Comparison of ENCODE assay signal across 19 cellular contexts in the genomic region with DNA sequence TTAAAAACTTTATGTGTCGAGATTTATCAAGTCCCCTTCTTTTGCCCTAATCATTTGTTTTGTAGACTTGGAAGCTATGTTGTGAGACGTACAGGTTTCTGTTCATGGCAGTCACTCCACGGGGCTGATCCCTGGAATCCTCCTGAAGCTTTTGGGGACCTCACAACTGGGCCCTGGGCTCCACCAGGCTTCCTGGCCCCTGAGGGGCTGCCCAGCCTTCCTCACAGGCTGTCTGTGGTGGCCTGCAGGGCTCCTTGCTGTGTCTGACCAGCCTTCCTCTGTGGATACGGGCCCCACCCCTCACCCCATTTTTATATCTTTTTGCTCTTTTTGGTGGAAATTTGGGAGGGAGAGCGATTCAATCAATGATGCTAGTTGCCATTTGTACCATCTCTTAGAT. TPM values are rescaled to one million over a fixed set of nuclear protein-coding genes. Genes with fewer than 3 reads are reported as not detected.
DNase-seq lines count a peak whose midpoint lies in the region; ATAC-seq, FAIRE-seq and TF ChIP-seq lines count a peak whose summit lies in the region.
"Had no signal": no experiment of that assay in that cellular context is flagged by ENCODE, and none has a peak within 500 bp of the region (broad histone marks: within the 10 kb centered on the region; RNA-seq: fewer than 3 reads in every experiment).

No MANE protein-coding gene starts in this region.

- WGBS in K562 (ENCODE audit: insufficient coverage, low coverage, missing lambda C conversion rate) = 6% methylated on average over 5 of the region's 5 CpGs
- WGBS in HepG2 (ENCODE audit: low lambda C conversion rate) = 34% methylated on average over 5 of the region's 5 CpGs

- H3K4me2 ChIP-seq in K562 (ENCODE audit: insufficient read depth, low read length) (peak overlapping the region; percentile 46; the same call in 1 of the 2 replicates), HepG2 (ENCODE audit: low read depth, low read length) (peak overlapping the region; percentile 64)
- H3K4me2 ChIP-seq: BLaER1 treated with 17β-estradiol and CSF1 and Interleukin-3, amounts not matched to agents 10 nM and 100 nM had no signal

- DNase-seq in activated CD8-positive, alpha-beta memory T cell treated with anti-CD3 and anti-CD28 coated beads, Interleukin-2, amount 50 U/mL, for 48 hours = peak; percentile 18
- no peak for DNase-seq in activated CD8-positive, alpha-beta memory T cell treated with anti-CD3 and anti-CD28 coated beads, Interleukin-2, amount 10 ng/mL, durations not matched to agents 7 days and 5 days
- no peak for DNase-seq in K562 (ENCODE audit: extremely low read depth in 1 of 4, low spot score in 3 of 4)
- no peak for DNase-seq in HepG2 (ENCODE audit: low spot score)
- DNase-seq in vagina (ENCODE audit: extremely low spot score in 2 of 2) = peak; percentile 28 to 34
- no peak for DNase-seq in DMS153 (lab: John Stamatoyannopoulos, UW)
- DNase-seq: DMS79 treated with DMSO at 0.1 percent for 48 hours, EL, GDM1, GOT3, HCEC 1CT, HFFc6 had no signal

- H3K9ac ChIP-seq in K562 (ENCODE audit: insufficient read depth in 1 of 2, low read depth in 2 of 2, low read length in 2 of 2) (no peak overlapping the region), HepG2 (ENCODE audit: insufficient read depth, low read depth, low read length) (no peak overlapping the region)
- H3K9ac ChIP-seq: BLaER1 treated with 17β-estradiol and CSF1 and Interleukin-3, amounts not matched to agents 10 nM and 100 nM had no signal

- H3K36me3 Mint-ChIP-seq in activated CD8-positive, alpha-beta memory T cell treated with anti-CD3 and anti-CD28 coated beads, Interleukin-2, amount 10 ng/mL, durations not matched to agents 7 days and 5 days = no peaks in the 10 kb centered on the region
- H3K36me3 Mint-ChIP-seq: IgD-negative memory B cell had no signal

- no peak for ATAC-seq in activated CD8-positive, alpha-beta memory T cell treated with anti-CD3 and anti-CD28 coated beads, Interleukin-2, amount 10 ng/mL, durations not matched to agents 7 days and 5 days
- ATAC-seq in K562 (no peak), HepG2 (no peak), HG03135 (IDR thresholded peaks at IDR 0.05; ENCODE audit: unreplicated experiment) (no peak), HG03571 (IDR thresholded peaks at IDR 0.05; ENCODE audit: unreplicated experiment) (no peak)

- TF ChIP-seq CTCF in K562 (IDR thresholded peaks at IDR 0.05 in 2 of 3, conservative IDR thresholded peaks at IDR 0.05 in 1 of 3; ENCODE audit: insufficient read depth in 2 of 3, low read depth in 1 of 3, low read length in 3 of 3) (no peak), HepG2 (CRISPR knock-in tag; IDR thresholded peaks at IDR 0.05) (no peak), vagina (IDR thresholded peaks at IDR 0.05) (no peak)

- H4K20me1 ChIP-seq in K562 (replicated peaks; ENCODE audit: control insufficient read depth, insufficient read depth, low read length) = no peaks in the 10 kb centered on the region
- H4K20me1 ChIP-seq in HepG2 (ENCODE audit: insufficient read depth, low read length) = no peaks in the 10 kb centered on the region
- H4K20me1 ChIP-seq: BLaER1 treated with 17β-estradiol and CSF1 and Interleukin-3, amounts not matched to agents 10 nM and 100 nM had no signal

- in situ Hi-C loops in K562 (cut with MboI) (no loop called here), HepG2 (cut with HindIII; ENCODE audit: extremely low pct_ligation_motif_present, low pct_unique_long_range_greater_than_20kb) (no loop called here)

- BruUV-seq in K562 (replicated peaks; lab: Mats Ljungman, UMichigan) = no TSS peak
- BruUV-seq in HepG2 (replicated peaks; lab: Mats Ljungman, UMichigan) = no TSS peak

- no peaks in the 10 kb centered on the region for H3K4me1 ChIP-seq in K562 (replicated peaks in 1 of 2; ENCODE audit: control insufficient read depth in 2 of 2, insufficient read depth in 2 of 2, low read length in 2 of 2)
- H3K4me1 ChIP-seq in HepG2 (ENCODE audit: insufficient read depth, low read length) = no peaks in the 10 kb centered on the region
- H3K4me1 ChIP-seq in vagina = no peaks in the 10 kb centered on the region
- H3K4me1 ChIP-seq: BLaER1 treated with 17β-estradiol and CSF1 and Interleukin-3, amounts not matched to agents 10 nM and 100 nM had no signal

- FAIRE-seq in K562 (lab: Jason Lieb, UNC) = no peak
- FAIRE-seq in HepG2 (lab: Jason Lieb, UNC) = no peak
- FAIRE-seq: GM12892 had no signal

- H3K36me3 ChIP-seq in K562 (ENCODE audit: control insufficient read depth, insufficient read depth, low read length) (no peaks in the 10 kb centered on the region), HepG2 (replicated peaks in 1 of 2; ENCODE audit: control insufficient read depth in 1 of 2, insufficient read depth in 2 of 2, low read length in 2 of 2) (no peaks in the 10 kb centered on the region), vagina (no peaks in the 10 kb centered on the region)
- H3K36me3 ChIP-seq: BLaER1 treated with 17β-estradiol and CSF1 and Interleukin-3, amounts not matched to agents 10 nM and 100 nM had no signal

- peaks cover 2% of the 10 kb centered on the region for H3K27me3 Mint-ChIP-seq in activated CD8-positive, alpha-beta memory T cell treated with anti-CD3 and anti-CD28 coated beads, Interleukin-2, amount 10 ng/mL, durations not matched to agents 7 days and 5 days

- no peaks in the 10 kb centered on the region for H3K79me2 ChIP-seq in K562 (ENCODE audit: control insufficient read depth, insufficient read depth, low read length)
- H3K79me2 ChIP-seq in HepG2 (ENCODE audit: insufficient read depth, low read length) = no peaks in the 10 kb centered on the region

- H3K4me3 Mint-ChIP-seq in activated CD8-positive, alpha-beta memory T cell treated with anti-CD3 and anti-CD28 coated beads, Interleukin-2, amount 10 ng/mL, durations not matched to agents 7 days and 5 days = no peak overlapping the region
- H3K4me3 Mint-ChIP-seq: CD4-positive, alpha-beta T cell; HFFc6; IgD-negative memory B cell had no signal

- CTCF ChIA-PET in activated CD8-positive, alpha-beta memory T cell treated with anti-CD3 and anti-CD28 coated beads, Interleukin-2, amount 10 ng/mL, durations not matched to agents 7 days and 5 days (lab: Charles Lee) = no interaction called here
- CTCF ChIA-PET in K562 (lab: Yijun Ruan, JAX; ENCODE audit: low intra/inter-chr PET ratio) (no interaction called here), HepG2 (lab: Yijun Ruan, JAX; ENCODE audit: low intra/inter-chr PET ratio, low total read pairs) (no interaction called here)

- H2AFZ ChIP-seq in K562 (ENCODE audit: low read depth, low read length) (peak overlapping the region; percentile 83), HepG2 (ENCODE audit: low read length) (peak overlapping the region; percentile 62)

- H3K27me3 ChIP-seq in K562 (ENCODE audit: control insufficient read depth in 2 of 2, insufficient read depth in 2 of 2, low read length in 2 of 2) (peaks cover 0 to 2% of the 10 kb centered on the region in 2 experiments; a peak in 2 of 5 replicates), HepG2 (ENCODE audit: control insufficient read depth in 1 of 2, insufficient read depth in 2 of 2, low read length in 2 of 2) (peaks cover 0 to 5% of the 10 kb centered on the region in 2 experiments; a peak in 3 of 5 replicates), vagina (no peaks in the 10 kb centered on the region)
- H3K27me3 ChIP-seq: BLaER1 treated with 17β-estradiol and CSF1 and Interleukin-3, amounts not matched to agents 10 nM and 100 nM had no signal

- TF ChIP-seq EP300 in K562 (IDR thresholded peaks at IDR 0.05; ENCODE audit: low read length) (no peak), HepG2 (IDR thresholded peaks at IDR 0.05; ENCODE audit: low read depth in 2 of 2, low read length in 2 of 2) (no peak), HepG2 (CRISPR knock-in tag; IDR thresholded peaks at IDR 0.05; ENCODE audit: borderline replicate concordance) (no peak)

- H3K27ac Mint-ChIP-seq in activated CD8-positive, alpha-beta memory T cell treated with anti-CD3 and anti-CD28 coated beads, Interleukin-2, amount 10 ng/mL, durations not matched to agents 7 days and 5 days = no peak overlapping the region
- H3K27ac Mint-ChIP-seq: CD4-positive, alpha-beta T cell; HFFc6; IgD-negative memory B cell had no signal

- no peak overlapping the region for H3K4me3 ChIP-seq in K562
- H3K4me3 ChIP-seq in HepG2 (replicated peaks in 1 of 3; ENCODE audit: insufficient read depth in 1 of 3, low read depth in 2 of 3, low read length in 3 of 3) = peak overlapping the region in 2 of 3 experiments; percentile 34 to 48; a peak in 3 of 6 replicates
- no peak overlapping the region for H3K4me3 ChIP-seq in vagina
- H3K4me3 ChIP-seq: BLaER1 treated with 17β-estradiol and CSF1 and Interleukin-3, amounts not matched to agents 10 nM and 100 nM had no signal

- no peaks in the 10 kb centered on the region for H3K4me1 Mint-ChIP-seq in activated CD8-positive, alpha-beta memory T cell treated with anti-CD3 and anti-CD28 coated beads, Interleukin-2, amount 10 ng/mL, durations not matched to agents 7 days and 5 days
- H3K4me1 Mint-ChIP-seq: IgD-negative memory B cell had no signal

- H3K9me3 ChIP-seq in K562 (replicated peaks; ENCODE audit: control insufficient read depth, insufficient read depth, low read depth, low read length) (no peaks in the 10 kb centered on the region), HepG2 (ENCODE audit: low read length) (no peaks in the 10 kb centered on the region), vagina (no peaks in the 10 kb centered on the region)
- H3K9me3 ChIP-seq: BLaER1 treated with 17β-estradiol and CSF1 and Interleukin-3, amounts not matched to agents 10 nM and 100 nM had no signal

- H3K9me3 Mint-ChIP-seq in activated CD8-positive, alpha-beta memory T cell treated with anti-CD3 and anti-CD28 coated beads, Interleukin-2, amount 10 ng/mL, durations not matched to agents 7 days and 5 days (ENCODE audit: low read depth) = no peaks in the 10 kb centered on the region
- H3K9me3 Mint-ChIP-seq: CD4-positive, alpha-beta T cell had no signal

- no peaks in the 10 kb centered on the region for H3K9me1 ChIP-seq in K562 (ENCODE audit: control insufficient read depth, insufficient read depth, low read length)

- H3K27ac ChIP-seq in K562 (ENCODE audit: extremely low read depth, low read depth, low read length) (no peak overlapping the region), HepG2 (ENCODE audit: extremely low read length, insufficient read depth, low read length) (no peak overlapping the region), vagina (no peak overlapping the region)
- H3K27ac ChIP-seq: 22Rv1; BLaER1 treated with 17β-estradiol and CSF1 and Interleukin-3, amounts not matched to agents 10 nM and 100 nM had no signal

- no peak for TF ChIP-seq RAD21 in K562 (CRISPR knock-in tag; conservative IDR thresholded peaks at IDR 0.05 in 1 of 2, IDR thresholded peaks at IDR 0.05 in 1 of 2)
- TF ChIP-seq RAD21 in HepG2 (CRISPR knock-in tag; IDR thresholded peaks at IDR 0.05) = no peak

- TF ChIP-seq POLR2A in K562 (conservative IDR thresholded peaks at IDR 0.05) = no peak
- no peak for TF ChIP-seq POLR2A in HepG2 (IDR thresholded peaks at IDR 0.05; ENCODE audit: insufficient read depth in 1 of 2, low read depth in 2 of 2, low read length in 2 of 2)
- no peak for TF ChIP-seq POLR2A in vagina (IDR thresholded peaks at IDR 0.05)

- intact Hi-C loops in K562 (cut with micrococcal nuclease) (no loop called here), HepG2 (cut with micrococcal nuclease; ENCODE audit: unreplicated experiment) (no loop called here), vagina (cut with DNase I) (no loop called here)

- POLR2A ChIA-PET in K562 (lab: Yijun Ruan, JAX) = interaction anchor here (0.6 to 0.7 kb wide), 3 partner anchors 9 to 181 kb away, joined by 3 to 5 read pairs (median 4); no protein-coding TSS in a partner anchor
- POLR2A ChIA-PET in HepG2 (lab: Yijun Ruan, JAX) = no interaction called here

RNA-seq across cellular contexts. Expression of gene CHST8, which starts 38.1 kb away (rescaled TPM):
- not detected for total RNA-seq in activated CD8-positive, alpha-beta memory T cell treated with anti-CD3 and anti-CD28 coated beads, Interleukin-2, amount 10 ng/mL, durations not matched to agents 7 days and 5 days
- total RNA-seq in K562 (2011; cell fraction: chromatin; rRNA removed; ENCODE audit: low replicate concordance) = not detected in 2 replicates
- not detected in 2 replicates for total RNA-seq in K562 (2011; cell fraction: nucleolus; rRNA removed)
- not detected in 2 replicates for total RNA-seq in K562 (2011; cell fraction: nucleoplasm; rRNA removed)
- total RNA-seq in K562 (2014; rRNA removed) (not detected in 2 replicates), K562 (2014; rRNA removed; fragmentation: Illumina TruSeq; extraction: Trizol) (not detected in 2 replicates), K562 (2015; rRNA removed; fragmentation: Illumina TruSeq; extraction: Trizol) (not detected in 2 replicates), K562 (2021) (0.11 TPM in 1 of 2 replicates, not detected in the other), HepG2 (2016; rRNA removed; fragmentation: Illumina TruSeq; extraction: Trizol) (not detected in 2 replicates), vagina (3.2 TPM)
- polyA plus RNA-seq in K562 (2011; rRNA removed) (not detected in 2 replicates), K562 (2014; fragmentation: Illumina TruSeq; extraction: Trizol) (not detected in 2 replicates), K562 (2014; fragmentation: Nextera tagmentation; extraction: Ambion mirVana) (not detected), K562 (2014; rRNA removed) (not detected in 2 replicates), HepG2 (2011; rRNA removed) (not detected in 2 replicates)
- polyA plus RNA-seq in K562 (2011; cell fraction: cytosol; rRNA removed) = not detected in 2 replicates
- not detected in 2 replicates for polyA plus RNA-seq in K562 (2011; cell fraction: nucleus; rRNA removed)
- polyA plus RNA-seq in K562 (2012) = not detected in 2 replicates
- not detected in 2 replicates for polyA minus RNA-seq in K562 (2011; rRNA and poly(A)+ RNA removed)
- polyA minus RNA-seq in K562 (2011; cell fraction: cytosol; rRNA and poly(A)+ RNA removed) = not detected in 2 replicates
- polyA minus RNA-seq in K562 (2011; cell fraction: nucleus; rRNA and poly(A)+ RNA removed) = not detected in 2 replicates
- not detected in 2 replicates for total RNA-seq in HepG2 (2016; cell fraction: cytosol; rRNA removed; fragmentation: Illumina TruSeq; extraction: Trizol; ENCODE audit: low read depth)
- total RNA-seq in HepG2 (2016; cell fraction: insoluble cytoplasmic fraction; rRNA removed; fragmentation: Illumina TruSeq; extraction: Trizol) = not detected in 2 replicates
- total RNA-seq in HepG2 (2016; cell fraction: membrane; rRNA removed; fragmentation: Illumina TruSeq; extraction: Trizol) = not detected in 2 replicates
- not detected in 2 replicates for total RNA-seq in HepG2 (2016; cell fraction: nucleus; rRNA removed; fragmentation: Illumina TruSeq; extraction: Trizol)
- 0.05 TPM in 1 of 2 replicates, not detected in the other for polyA plus RNA-seq in HepG2 (2011; cell fraction: cytosol; rRNA removed)
- 0.14 TPM in 1 of 2 replicates, not detected in the other for polyA plus RNA-seq in HepG2 (2011; cell fraction: nucleus; rRNA removed)
- polyA plus RNA-seq in HepG2 (2012) = not detected in 2 replicates
- polyA plus RNA-seq in HepG2 (2016; cell fraction: cytosol; fragmentation: Illumina TruSeq; extraction: Trizol; ENCODE audit: low read depth) = not detected in 2 replicates
- not detected in 2 replicates for polyA plus RNA-seq in HepG2 (2016; cell fraction: insoluble cytoplasmic fraction; fragmentation: Illumina TruSeq; extraction: Trizol; ENCODE audit: low read depth)
- polyA plus RNA-seq in HepG2 (2016; cell fraction: membrane; fragmentation: Illumina TruSeq; extraction: Trizol; ENCODE audit: low read depth) = not detected in 2 replicates
- polyA plus RNA-seq in HepG2 (2016; cell fraction: nucleus; fragmentation: Illumina TruSeq; extraction: Trizol; ENCODE audit: insufficient read depth, low read depth) = not detected in 2 replicates
- not detected in 2 replicates for polyA minus RNA-seq in HepG2 (2011; rRNA and poly(A)+ RNA removed; ENCODE audit: low replicate concordance)
- not detected in 2 replicates for polyA minus RNA-seq in HepG2 (2011; cell fraction: cytosol; rRNA and poly(A)+ RNA removed)
- not detected in 2 replicates for polyA minus RNA-seq in HepG2 (2011; cell fraction: nucleus; rRNA and poly(A)+ RNA removed)
- total RNA-seq: CD4-positive, alpha-beta T cell; HFFc6 had no signal
- polyA plus RNA-seq: IgD-negative memory B cell had no signal

Comparison
In these comparisons a context has a peak if more than half of its experiments do, and no peak if none do; other contexts are left out.
1. DNase-seq: peak in activated CD8-positive, alpha-beta memory T cell treated with anti-CD3 and anti-CD28 coated beads, Interleukin-2, amount 50 U/mL, for 48 hours (single experiment) and vagina (2 of 2); none in activated CD8-positive, alpha-beta memory T cell treated with anti-CD3 and anti-CD28 coated beads, Interleukin-2, amount 10 ng/mL, durations not matched to agents 7 days and 5 days (single experiment), K562 (0 of 4), HepG2 (single experiment) and DMS153 (single experiment).
2. H3K4me3 ChIP-seq: peak in HepG2 (2 of 3); none in K562 (single experiment) and vagina (0 of 2).